Comparison of ENCODE assay signal across 8 cellular contexts in genomic region chr15:38252481-38253311, GRCh38. TPM values are rescaled to one million over a fixed set of nuclear protein-coding genes. Genes with fewer than 3 reads are reported as not detected.
A peak's percentile ranks its signal among the peaks of the same experiment; 100 is the strongest.
DNase-seq lines count a peak whose midpoint lies in the region; ATAC-seq and TF ChIP-seq lines count a peak whose summit lies in the region.

Gene SPRED1, plus strand, starts transcription at chr15:38252836. Its CDS starts 350 bp downstream, at chr15:38253186.

- intact Hi-C loops in sciatic nerve (cut with DNase I) = no loop called here

- H3K4me3 ChIP-seq in AG09309 (ENCODE audit: control insufficient read depth, low read depth, low read length) (peak within 1 kb of the TSS; percentile 98), brain microvascular endothelial cell (ENCODE audit: low read depth, low read length) (peak within 1 kb of the TSS; percentile 90), iPS-18c (ENCODE audit: insufficient read depth, low read depth, low read length) (peak within 1 kb of the TSS; percentile 56)

- H3K36me3 ChIP-seq in brain microvascular endothelial cell (replicated peaks) = no peaks in the 10 kb centered on the region

- ATAC-seq in GM18873 (IDR thresholded peaks at IDR 0.05; ENCODE audit: low FRiP score, unreplicated experiment) (peak; percentile 7), HG03159 (IDR thresholded peaks at IDR 0.05; ENCODE audit: unreplicated experiment) (peak; percentile 32), SK-N-SH treated with all-trans-retinoic acid at 6 μM for 48 hours (peak; percentile 52), sciatic nerve (peak; percentile 61)

- DNase-seq in AG09309 (ENCODE audit: low read depth) (no peak), brain microvascular endothelial cell (peak; percentile 35), sciatic nerve (ENCODE audit: low spot score) (peak; percentile 86), DMS153 treated with DMSO at 0.1 percent for 48 hours (lab: John Stamatoyannopoulos, UW; ENCODE audit: unreplicated experiment) (no peak)

- TF ChIP-seq CTCF in AG09309 (IDR thresholded peaks at IDR 0.05; ENCODE audit: control insufficient read depth, insufficient read depth, low read depth, low read length, missing control alignments) (no peak), brain microvascular endothelial cell (IDR thresholded peaks at IDR 0.05; ENCODE audit: low read depth, low read length, missing control alignments) (no peak)

- no peaks in the 10 kb centered on the region for H3K9me3 ChIP-seq in iPS-18c (ENCODE audit: control insufficient read depth, insufficient read depth, low read length)

- no peaks in the 10 kb centered on the region for H3K27me3 ChIP-seq in brain microvascular endothelial cell (replicated peaks)

- in situ Hi-C loops in brain microvascular endothelial cell (cut with HindIII; ENCODE audit: low pct_ligation_motif_present, low sequenced_read_pairs) = no loop called here

- H3K27ac ChIP-seq in brain microvascular endothelial cell = peak within 1 kb of the TSS; percentile 86

TF ChIP-seq in SK-N-SH treated with all-trans-retinoic acid at 6 μM for 48 hours, 23 proteins besides CTCF, POLR2A, EP300 and RAD21:
- no peak for TF ChIP-seq ZNF8 (CRISPR knock-in tag; IDR thresholded peaks at IDR 0.05)
- TF ChIP-seq ZFP3 (CRISPR knock-in tag; IDR thresholded peaks at IDR 0.05) = no peak
- no peak for TF ChIP-seq ARNTL (CRISPR knock-in tag; IDR thresholded peaks at IDR 0.05; ENCODE audit: borderline replicate concordance, low read depth)
- TF ChIP-seq, protein P1, sequence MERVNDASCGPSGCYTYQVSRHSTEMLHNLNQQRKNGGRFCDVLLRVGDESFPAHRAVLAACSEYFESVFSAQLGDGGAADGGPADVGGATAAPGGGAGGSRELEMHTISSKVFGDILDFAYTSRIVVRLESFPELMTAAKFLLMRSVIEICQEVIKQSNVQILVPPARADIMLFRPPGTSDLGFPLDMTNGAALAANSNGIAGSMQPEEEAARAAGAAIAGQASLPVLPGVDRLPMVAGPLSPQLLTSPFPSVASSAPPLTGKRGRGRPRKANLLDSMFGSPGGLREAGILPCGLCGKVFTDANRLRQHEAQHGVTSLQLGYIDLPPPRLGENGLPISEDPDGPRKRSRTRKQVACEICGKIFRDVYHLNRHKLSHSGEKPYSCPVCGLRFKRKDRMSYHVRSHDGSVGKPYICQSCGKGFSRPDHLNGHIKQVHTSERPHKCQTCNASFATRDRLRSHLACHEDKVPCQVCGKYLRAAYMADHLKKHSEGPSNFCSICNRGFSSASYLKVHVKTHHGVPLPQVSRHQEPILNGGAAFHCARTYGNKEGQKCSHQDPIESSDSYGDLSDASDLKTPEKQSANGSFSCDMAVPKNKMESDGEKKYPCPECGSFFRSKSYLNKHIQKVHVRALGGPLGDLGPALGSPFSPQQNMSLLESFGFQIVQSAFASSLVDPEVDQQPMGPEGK (CRISPR knock-in tag; IDR thresholded peaks at IDR 0.05; ENCODE audit: borderline replicate concordance) = peak; percentile 77
- TF ChIP-seq GLIS3 (CRISPR knock-in tag; IDR thresholded peaks at IDR 0.05) = no peak
- no peak for TF ChIP-seq BACH2 (CRISPR knock-in tag; IDR thresholded peaks at IDR 0.05; ENCODE audit: borderline replicate concordance)
- TF ChIP-seq, protein P2, sequence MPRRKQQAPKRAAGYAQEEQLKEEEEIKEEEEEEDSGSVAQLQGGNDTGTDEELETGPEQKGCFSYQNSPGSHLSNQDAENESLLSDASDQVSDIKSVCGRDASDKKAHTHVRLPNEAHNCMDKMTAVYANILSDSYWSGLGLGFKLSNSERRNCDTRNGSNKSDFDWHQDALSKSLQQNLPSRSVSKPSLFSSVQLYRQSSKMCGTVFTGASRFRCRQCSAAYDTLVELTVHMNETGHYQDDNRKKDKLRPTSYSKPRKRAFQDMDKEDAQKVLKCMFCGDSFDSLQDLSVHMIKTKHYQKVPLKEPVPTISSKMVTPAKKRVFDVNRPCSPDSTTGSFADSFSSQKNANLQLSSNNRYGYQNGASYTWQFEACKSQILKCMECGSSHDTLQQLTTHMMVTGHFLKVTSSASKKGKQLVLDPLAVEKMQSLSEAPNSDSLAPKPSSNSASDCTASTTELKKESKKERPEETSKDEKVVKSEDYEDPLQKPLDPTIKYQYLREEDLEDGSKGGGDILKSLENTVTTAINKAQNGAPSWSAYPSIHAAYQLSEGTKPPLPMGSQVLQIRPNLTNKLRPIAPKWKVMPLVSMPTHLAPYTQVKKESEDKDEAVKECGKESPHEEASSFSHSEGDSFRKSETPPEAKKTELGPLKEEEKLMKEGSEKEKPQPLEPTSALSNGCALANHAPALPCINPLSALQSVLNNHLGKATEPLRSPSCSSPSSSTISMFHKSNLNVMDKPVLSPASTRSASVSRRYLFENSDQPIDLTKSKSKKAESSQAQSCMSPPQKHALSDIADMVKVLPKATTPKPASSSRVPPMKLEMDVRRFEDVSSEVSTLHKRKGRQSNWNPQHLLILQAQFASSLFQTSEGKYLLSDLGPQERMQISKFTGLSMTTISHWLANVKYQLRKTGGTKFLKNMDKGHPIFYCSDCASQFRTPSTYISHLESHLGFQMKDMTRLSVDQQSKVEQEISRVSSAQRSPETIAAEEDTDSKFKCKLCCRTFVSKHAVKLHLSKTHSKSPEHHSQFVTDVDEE (CRISPR knock-in tag; IDR thresholded peaks at IDR 0.05) = 0 out of 2 replicates have a peak, but pooled peaks have one; percentile 47
- TF ChIP-seq OSR1 (CRISPR knock-in tag; IDR thresholded peaks at IDR 0.05) = no peak
- no peak for TF ChIP-seq ISL1 (CRISPR knock-in tag; IDR thresholded peaks at IDR 0.05)

RNA-seq across cellular contexts. Expression of gene SPRED1, which starts in this region (rescaled TPM):
- 56.4 TPM for total RNA-seq in sciatic nerve

Comparison
In these comparisons a context has a peak if more than half of its experiments do, and no peak if none do; other contexts are left out.
1. DNase-seq: peak in brain microvascular endothelial cell (single experiment) and sciatic nerve (single experiment); none in AG09309 (single experiment) and DMS153 treated with DMSO at 0.1 percent for 48 hours (single experiment).
2. ATAC-seq: peak in every context shown above with its lines; median percentile 61 in sciatic nerve; 52 in SK-N-SH treated with all-trans-retinoic acid at 6 μM for 48 hours; 32 in HG03159; 7 in GM18873.
3. Peak in every context shown above with its lines, with median percentiles within 50 percentile points of each other: H3K4me3 ChIP-seq.